In genomic region chr2:127157651-127158460, GRCh38 we compare ENCODE assay signal across 12 cellular contexts. TPM values are rescaled to one million over a fixed set of nuclear protein-coding genes. Genes with fewer than 3 reads are reported as not detected.
DNase-seq lines count a peak whose midpoint lies in the region; ATAC-seq and TF ChIP-seq lines count a peak whose summit lies in the region.
"Had no signal": no experiment of that assay in that cellular context is flagged by ENCODE, and none has a peak within 500 bp of the region (broad histone marks: within the 10 kb centered on the region; RNA-seq: fewer than 3 reads in every experiment).

No MANE protein-coding gene starts in this region.

- DNase-seq in DND-41 (no peak), Karpas-422 (peak; percentile 62), ecto neural progenitor cell (ENCODE audit: low spot score) (peak; percentile 79), neuronal stem cell (ENCODE audit: low spot score) (peak; percentile 33), GF-D8 (lab: John Stamatoyannopoulos, UW) (no peak), SHP77 (lab: John Stamatoyannopoulos, UW) (no peak)
- DNase-seq in activated naive CD4-positive, alpha-beta T cell treated with Interleukin-2 at 50 U/mL for 16 hours, result no peak
- DNase-seq in stimulated activated CD4-positive, alpha-beta T cell treated with anti-CD3 and anti-CD28 coated beads, Interleukin-4, amount 100 ng/mL, for 1 hour, result no peak
- DNase-seq: activated CD4-positive, alpha-beta T cell treated with anti-CD3 and anti-CD28 coated beads, Interleukin-2, amount 10 ng/mL, durations not matched to agents 24 days and 14 days; naive thymus-derived CD4-positive, alpha-beta T cell; NCI-H1048 had no signal

- peak overlapping the region; percentile 55 for H3K18ac ChIP-seq in neuronal stem cell (ENCODE audit: low read length)

- no peaks in the 10 kb centered on the region for H3K79me1 ChIP-seq in neuronal stem cell (ENCODE audit: low read depth, low read length)

- H3K79me2 ChIP-seq in DND-41 (ENCODE audit: insufficient read depth, low read length), result no peaks in the 10 kb centered on the region
- H3K79me2 ChIP-seq in Karpas-422 (ENCODE audit: low read length), result no peaks in the 10 kb centered on the region

- H3K36me3 ChIP-seq in DND-41 (ENCODE audit: insufficient read depth, low read length) (no peaks in the 10 kb centered on the region), Karpas-422 (ENCODE audit: insufficient read depth, low read length) (no peaks in the 10 kb centered on the region), neuronal stem cell (replicated peaks in 1 of 2; ENCODE audit: control insufficient read depth in 2 of 2, insufficient read depth in 2 of 2, low read length in 2 of 2) (no peaks in the 10 kb centered on the region)

- no peaks in the 10 kb centered on the region for H3K9me3 ChIP-seq in DND-41 (ENCODE audit: insufficient read depth, low read length, severe bottlenecking)
- H3K9me3 ChIP-seq in Karpas-422 (ENCODE audit: low read length), result no peaks in the 10 kb centered on the region
- H3K9me3 ChIP-seq in neuronal stem cell (replicated peaks in 1 of 2; ENCODE audit: control insufficient read depth in 2 of 2, insufficient read depth in 1 of 2, low read depth in 1 of 2, low read length in 2 of 2), result peaks cover 0 to 4% of the 10 kb centered on the region in 2 donors

- H3K27me3 ChIP-seq in DND-41 (ENCODE audit: insufficient read depth, low read length, poor library complexity), result peaks cover 4% of the 10 kb centered on the region
- no peaks in the 10 kb centered on the region for H3K27me3 ChIP-seq in Karpas-422 (ENCODE audit: low read length)
- peaks cover 0 to 6% (median 0%) of the 10 kb centered on the region in 3 experiments for H3K27me3 ChIP-seq in neuronal stem cell (ENCODE audit: control insufficient read depth in 3 of 3, insufficient read depth in 3 of 3, low read depth in 1 of 3, low read length in 3 of 3)

- no peak overlapping the region for H2BK5ac ChIP-seq in neuronal stem cell (ENCODE audit: low read length)

- H3K4me1 ChIP-seq in DND-41 (ENCODE audit: insufficient read depth, low read length) (no peaks in the 10 kb centered on the region), Karpas-422 (ENCODE audit: low read length) (no peaks in the 10 kb centered on the region), neuronal stem cell (ENCODE audit: control insufficient read depth in 2 of 2, insufficient read depth in 1 of 2, low read depth in 1 of 2, low read length in 2 of 2) (peaks cover 3 to 4% of the 10 kb centered on the region in 2 donors)

- H4K91ac ChIP-seq in neuronal stem cell (ENCODE audit: low read depth, low read length, poor library complexity), result no peak overlapping the region

- no peak overlapping the region for H3K23ac ChIP-seq in neuronal stem cell (ENCODE audit: low read depth, low read length, poor library complexity)

- peak overlapping the region; percentile 75 for H4K8ac ChIP-seq in neuronal stem cell (ENCODE audit: low read depth, low read length)

- no peak overlapping the region for H2BK15ac ChIP-seq in neuronal stem cell (ENCODE audit: low read length)

- ATAC-seq in DND-41 (ENCODE audit: insufficient read depth, low read depth), result no peak; the same call in 2 of the 3 replicates
- ATAC-seq: Right ventricle myocardium inferior had no signal

- H3K14ac ChIP-seq in neuronal stem cell (ENCODE audit: low read length), result no peak overlapping the region

- peak; percentile 29 for TF ChIP-seq CTCF in DND-41 (IDR thresholded peaks at IDR 0.05; ENCODE audit: borderline replicate concordance, extremely low read depth, low read length, poor library complexity, severe bottlenecking)

- no peaks in the 10 kb centered on the region for H3K9me2 ChIP-seq in Karpas-422 (replicated peaks; ENCODE audit: insufficient read depth, low read length)

- H3K4me3 ChIP-seq in DND-41 (ENCODE audit: low read depth in 1 of 2, low read length in 2 of 2) (no peak overlapping the region), Karpas-422 (ENCODE audit: low read length) (no peak overlapping the region), neuronal stem cell (ENCODE audit: low read length in 2 of 2) (no peak overlapping the region)

- no peak overlapping the region for H3K4me2 ChIP-seq in DND-41 (ENCODE audit: insufficient read depth, low read length)
- no peak overlapping the region for H3K4me2 ChIP-seq in Karpas-422 (ENCODE audit: low read depth, low read length, poor library complexity, severe bottlenecking)
- H3K4me2 ChIP-seq in neuronal stem cell (ENCODE audit: insufficient read depth, low read length, poor library complexity, severe bottlenecking), result no peak overlapping the region

- H3K27ac ChIP-seq in DND-41 (ENCODE audit: low read length) (no peak overlapping the region), Karpas-422 (ENCODE audit: low read length) (no peak overlapping the region), neuronal stem cell (replicated peaks; ENCODE audit: low read length) (no peak overlapping the region)

- no CpG with 5 or more reads among the region's 15 CpGs for WGBS in neuronal stem cell (ENCODE audit: extremely low coverage in 2 of 2, insufficient read length in 2 of 2, insufficient replicate concordance in 1 of 2), 2 donors

- no peak overlapping the region for H2BK120ac ChIP-seq in neuronal stem cell (ENCODE audit: low read depth, low read length)

- H3K9ac ChIP-seq in DND-41 (ENCODE audit: low read depth, low read length) (no peak overlapping the region), Karpas-422 (ENCODE audit: low read length) (no peak overlapping the region), neuronal stem cell (ENCODE audit: low read depth, low read length, poor library complexity) (no peak overlapping the region)

- H2AK5ac ChIP-seq in neuronal stem cell (ENCODE audit: low read depth, low read length), result peak overlapping the region; percentile 1

- no peak overlapping the region for H3K4ac ChIP-seq in neuronal stem cell (ENCODE audit: low read length)

- H4K20me1 ChIP-seq in DND-41 (ENCODE audit: insufficient read depth, low read length), result no peaks in the 10 kb centered on the region
- no peaks in the 10 kb centered on the region for H4K20me1 ChIP-seq in Karpas-422 (ENCODE audit: insufficient read depth, low read depth, low read length)

- peak overlapping the region; percentile 46 for H2BK12ac ChIP-seq in neuronal stem cell (ENCODE audit: low read length)

- H2AFZ ChIP-seq in DND-41 (ENCODE audit: low read depth, low read length), result no peak overlapping the region
- no peak overlapping the region for H2AFZ ChIP-seq in Karpas-422 (ENCODE audit: low read length)
- peak overlapping the region; percentile 85 for H2AFZ ChIP-seq in neuronal stem cell (ENCODE audit: low read length)

RNA-seq across cellular contexts. Expression of gene BIN1, which starts 50.9 kb away (rescaled TPM):
- 8.4 and 17.8 TPM in 2 replicates for total RNA-seq in Karpas-422 (2014; rRNA removed; shearing (Covaris generic); ENCODE audit: low replicate concordance)
- 58.5 TPM for polyA plus RNA-seq in neuronal stem cell (2013, experiment 1 of 2)
- 59.1 TPM for polyA plus RNA-seq in neuronal stem cell (2013, experiment 2 of 2)

Comparison
In these comparisons a context has a peak if more than half of its experiments do, and no peak if none do; other contexts are left out.
1. DNase-seq: peak in Karpas-422 (single experiment), ecto neural progenitor cell (single experiment) and neuronal stem cell (single experiment); none in DND-41 (single experiment), GF-D8 (single experiment), activated naive CD4-positive, alpha-beta T cell treated with Interleukin-2 at 50 U/mL for 16 hours (single experiment), stimulated activated CD4-positive, alpha-beta T cell treated with anti-CD3 and anti-CD28 coated beads, Interleukin-4, amount 100 ng/mL, for 1 hour (single experiment) and SHP77 (0 of 2).